19 cellular contexts compared by ENCODE assay signal in genomic region chr10:3151889-3152565, GRCh38. TPM values are rescaled to one million over a fixed set of nuclear protein-coding genes. Genes with fewer than 3 reads are reported as not detected.
DNase-seq lines count a peak whose midpoint lies in the region; ATAC-seq lines count a peak whose summit lies in the region.
"Had no signal": no experiment of that assay in that cellular context is flagged by ENCODE, and none has a peak within 500 bp of the region (broad histone marks: within the 10 kb centered on the region; RNA-seq: fewer than 3 reads in every experiment).

No MANE protein-coding gene starts in this region.

- H3K27me3 Mint-ChIP-seq in activated T-cell treated with anti-CD3 and anti-CD28 coated beads, Interleukin-2, amount 50 U/mL, for 4 hours (ENCODE audit: low read depth), result no peaks in the 10 kb centered on the region
- no peaks in the 10 kb centered on the region for H3K27me3 Mint-ChIP-seq in central memory CD8-positive, alpha-beta T cell
- H3K27me3 Mint-ChIP-seq in T-cell, result no peaks in the 10 kb centered on the region

- no peaks in the 10 kb centered on the region for H3K4me1 Mint-ChIP-seq in activated T-cell treated with anti-CD3 and anti-CD28 coated beads, Interleukin-2, amount 50 U/mL, for 4 hours (ENCODE audit: low read depth)
- peaks cover 6% of the 10 kb centered on the region for H3K4me1 Mint-ChIP-seq in central memory CD8-positive, alpha-beta T cell
- peaks cover 20% of the 10 kb centered on the region for H3K4me1 Mint-ChIP-seq in stimulated activated effector memory CD8-positive, alpha-beta T cell treated with anti-CD3 and anti-CD28 coated beads, Interleukin-12 subunit alpha, Interleukin-12 subunit beta, amount 100 ng/mL, for 72 hours
- no peaks in the 10 kb centered on the region for H3K4me1 Mint-ChIP-seq in T-cell

- POLR2A ChIA-PET in T-cell (lab: Charles Lee), result no interaction called here

- peak overlapping the region; percentile 29 for H3K27ac Mint-ChIP-seq in central memory CD8-positive, alpha-beta T cell (ENCODE audit: low read depth)
- peak overlapping the region; percentile 90 for H3K27ac Mint-ChIP-seq in stimulated activated effector memory CD8-positive, alpha-beta T cell treated with anti-CD3 and anti-CD28 coated beads, Interleukin-12 subunit alpha, Interleukin-12 subunit beta, amount 100 ng/mL, for 72 hours
- no peak overlapping the region for H3K27ac Mint-ChIP-seq in T-cell

- DNase-seq in activated T-cell treated with anti-CD3 and anti-CD28 coated beads, Interleukin-2, amount 50 U/mL, for 4 hours, result no peak
- DNase-seq in activated T-cell treated with anti-CD3 and anti-CD28 coated beads, Interleukin-2, amount 50 U/mL, for 1 hour, result no peak
- DNase-seq in NCI-H774 (lab: John Stamatoyannopoulos, UW) (peak; percentile 62), T-cell (no peak)
- no peak for DNase-seq in central memory CD8-positive, alpha-beta T cell (ENCODE audit: low spot score in 2 of 2)
- no peak for DNase-seq in stimulated activated effector memory CD8-positive, alpha-beta T cell treated with anti-CD3 and anti-CD28 coated beads, Interleukin-12 subunit alpha, Interleukin-12 subunit beta, amount 100 ng/mL, for 72 hours (ENCODE audit: low spot score in 2 of 2)
- DNase-seq: BE2C; CD8-positive, alpha-beta T cell; DMS79 treated with DMSO at 0.1 percent for 48 hours; KG1; MG63; NCI-H1092 treated with DMSO at 0.1 percent for 48 hours; NCI-H187; NCI-H2171; NCI-H446 treated with DMSO at 0.1 percent for 48 hours; NCI-H82; Peyer's patch had no signal

- peak; percentile 3 to 14 for ATAC-seq in activated T-cell treated with anti-CD3 and anti-CD28 coated beads, Interleukin-2, amount 50 U/mL, for 4 hours
- no peak for ATAC-seq in central memory CD8-positive, alpha-beta T cell (replicated peaks; ENCODE audit: extremely low read depth, poor library complexity, severe bottlenecking)
- ATAC-seq in stimulated activated effector memory CD8-positive, alpha-beta T cell treated with anti-CD3 and anti-CD28 coated beads, Interleukin-12 subunit alpha, Interleukin-12 subunit beta, amount 100 ng/mL, for 72 hours, result no peak
- no peak for ATAC-seq in T-cell (replicated peaks in 1 of 4)
- ATAC-seq in GM19324 (IDR thresholded peaks at IDR 0.05; ENCODE audit: low FRiP score, unreplicated experiment), result no peak
- no peak for ATAC-seq in HG02973 (IDR thresholded peaks at IDR 0.05; ENCODE audit: unreplicated experiment)
- ATAC-seq: CD8-positive, alpha-beta T cell had no signal

- H3K4me3 Mint-ChIP-seq in activated T-cell treated with anti-CD3 and anti-CD28 coated beads, Interleukin-2, amount 50 U/mL, for 4 hours, result no peak overlapping the region
- no peak overlapping the region for H3K4me3 Mint-ChIP-seq in central memory CD8-positive, alpha-beta T cell
- no peak overlapping the region for H3K4me3 Mint-ChIP-seq in stimulated activated effector memory CD8-positive, alpha-beta T cell treated with anti-CD3 and anti-CD28 coated beads, Interleukin-12 subunit alpha, Interleukin-12 subunit beta, amount 100 ng/mL, for 72 hours
- no peak overlapping the region for H3K4me3 Mint-ChIP-seq in T-cell
- H3K4me3 Mint-ChIP-seq: CD8-positive, alpha-beta T cell had no signal

- H3K9me3 Mint-ChIP-seq in activated T-cell treated with anti-CD3 and anti-CD28 coated beads, Interleukin-2, amount 50 U/mL, for 4 hours, result no peaks in the 10 kb centered on the region
- no peaks in the 10 kb centered on the region for H3K9me3 Mint-ChIP-seq in central memory CD8-positive, alpha-beta T cell
- no peaks in the 10 kb centered on the region for H3K9me3 Mint-ChIP-seq in stimulated activated effector memory CD8-positive, alpha-beta T cell treated with anti-CD3 and anti-CD28 coated beads, Interleukin-12 subunit alpha, Interleukin-12 subunit beta, amount 100 ng/mL, for 72 hours
- H3K9me3 Mint-ChIP-seq in T-cell, result no peaks in the 10 kb centered on the region
- H3K9me3 Mint-ChIP-seq: CD8-positive, alpha-beta T cell had no signal

- H3K36me3 Mint-ChIP-seq in activated T-cell treated with anti-CD3 and anti-CD28 coated beads, Interleukin-2, amount 50 U/mL, for 4 hours (ENCODE audit: insufficient read depth), result peaks cover 71% of the 10 kb centered on the region
- peaks cover 41% of the 10 kb centered on the region for H3K36me3 Mint-ChIP-seq in central memory CD8-positive, alpha-beta T cell (ENCODE audit: insufficient read depth)
- peaks cover 100% of the 10 kb centered on the region for H3K36me3 Mint-ChIP-seq in stimulated activated effector memory CD8-positive, alpha-beta T cell treated with anti-CD3 and anti-CD28 coated beads, Interleukin-12 subunit alpha, Interleukin-12 subunit beta, amount 100 ng/mL, for 72 hours
- H3K36me3 Mint-ChIP-seq in T-cell, result peaks cover 77% of the 10 kb centered on the region

- CTCF ChIA-PET in T-cell (lab: Charles Lee), result no interaction called here

RNA-seq across cellular contexts. Expression of gene PITRM1, which starts 20.6 kb away (rescaled TPM):
- 100 to 1,000 TPM; 122 to 150 (median 144) TPM for total RNA-seq in activated T-cell treated with anti-CD3 and anti-CD28 coated beads, Interleukin-2, amount 50 U/mL, for 4 hours
- 10 to 100 TPM; 73.9 to 89.5 (median 81.0) TPM for total RNA-seq in T-cell

Comparison
In these comparisons a context has a peak if more than half of its experiments do, and no peak if none do; other contexts are left out.
1. ATAC-seq: peak in activated T-cell treated with anti-CD3 and anti-CD28 coated beads, Interleukin-2, amount 50 U/mL, for 4 hours (2 of 2); none in central memory CD8-positive, alpha-beta T cell (single experiment), stimulated activated effector memory CD8-positive, alpha-beta T cell treated with anti-CD3 and anti-CD28 coated beads, Interleukin-12 subunit alpha, Interleukin-12 subunit beta, amount 100 ng/mL, for 72 hours (single experiment), T-cell (0 of 4), GM19324 (single experiment) and HG02973 (single experiment).
2. H3K27ac Mint-ChIP-seq: peak in central memory CD8-positive, alpha-beta T cell (single experiment) and stimulated activated effector memory CD8-positive, alpha-beta T cell treated with anti-CD3 and anti-CD28 coated beads, Interleukin-12 subunit alpha, Interleukin-12 subunit beta, amount 100 ng/mL, for 72 hours (single experiment); none in T-cell (0 of 2).